Comparison of ENCODE assay signal across 10 cellular contexts in genomic region chr3:188000361-188000861, GRCh38.
DNase-seq lines count a peak whose midpoint lies in the region; ATAC-seq, FAIRE-seq and TF ChIP-seq lines count a peak whose summit lies in the region.
"Had no signal": no experiment of that assay in that cellular context is flagged by ENCODE, and none has a peak within 500 bp of the region (broad histone marks: within the 10 kb centered on the region; RNA-seq: fewer than 3 reads in every experiment).

No MANE protein-coding gene starts in this region.

- no peak overlapping the region for H4K5ac ChIP-seq in H1 (ENCODE audit: insufficient read length, low read depth, low read length)

- no peak overlapping the region for H2BK120ac ChIP-seq in H1 (replicated peaks; ENCODE audit: low read depth, low read length)

- H2AFZ ChIP-seq in H1 (ENCODE audit: low read length): no peak overlapping the region

- peaks cover 2% of the 10 kb centered on the region for H3K9me3 Mint-ChIP-seq in activated naive CD4-positive, alpha-beta T cell treated with anti-CD3 and anti-CD28 coated beads, Interleukin-2, amount 10 ng/mL, durations not matched to agents 7 days and 5 days

- no peaks in the 10 kb centered on the region for H3K79me2 ChIP-seq in H1 (ENCODE audit: control insufficient read depth in 1 of 2, insufficient read depth in 2 of 2, low read length in 2 of 2)

- peak overlapping the region; percentile 46 for H4K91ac ChIP-seq in H1 (replicated peaks; ENCODE audit: insufficient read length, low read length)

- no peak for FAIRE-seq in H1 (lab: Jason Lieb, UNC)

- H3K27ac ChIP-seq in H1 (ENCODE audit: low read depth, low read length) (no peak overlapping the region), transverse colon (peak overlapping the region in 3 of 4 donors; percentile 22 to 46 (median 24)), sigmoid colon (no peak overlapping the region)

- TF ChIP-seq CTCF in H1 (IDR thresholded peaks at IDR 0.05; ENCODE audit: control extremely low read depth in 1 of 3, insufficient read depth in 1 of 3, low read depth in 1 of 3, low read length in 3 of 3) (no peak), transverse colon (IDR thresholded peaks at IDR 0.05) (no peak), sigmoid colon (IDR thresholded peaks at IDR 0.05) (no peak)

- no peak overlapping the region for H3K14ac ChIP-seq in H1 (ENCODE audit: insufficient read length)

- H2BK15ac ChIP-seq in H1 (ENCODE audit: low read length): no peak overlapping the region

- TF ChIP-seq EP300 in H1 (IDR thresholded peaks at IDR 0.05; ENCODE audit: borderline replicate concordance in 1 of 2, low read depth in 2 of 2, low read length in 2 of 2) (no peak), transverse colon (IDR thresholded peaks at IDR 0.05; ENCODE audit: low read depth) (no peak), sigmoid colon (IDR thresholded peaks at IDR 0.05) (no peak)

- peak overlapping the region; percentile 74 for H3K4me3 Mint-ChIP-seq in activated naive CD4-positive, alpha-beta T cell treated with anti-CD3 and anti-CD28 coated beads, Interleukin-2, amount 10 ng/mL, durations not matched to agents 7 days and 5 days

- no peak overlapping the region for H3K23ac ChIP-seq in H1 (ENCODE audit: insufficient read length)

- H3K79me1 ChIP-seq in H1 (ENCODE audit: low read depth, low read length): no peaks in the 10 kb centered on the region

- no peaks in the 10 kb centered on the region for H3K27me3 ChIP-seq in H1 (replicated peaks in 1 of 4; ENCODE audit: control insufficient read depth in 3 of 4, extremely low read depth in 1 of 4, insufficient read depth in 3 of 4, low read length in 3 of 4)
- no peaks in the 10 kb centered on the region for H3K27me3 ChIP-seq in transverse colon
- H3K27me3 ChIP-seq in sigmoid colon: no peaks in the 10 kb centered on the region

- peaks cover 81% of the 10 kb centered on the region for H3K4me1 Mint-ChIP-seq in activated naive CD4-positive, alpha-beta T cell treated with anti-CD3 and anti-CD28 coated beads, Interleukin-2, amount 10 ng/mL, durations not matched to agents 7 days and 5 days

- no peaks in the 10 kb centered on the region for H4K20me1 ChIP-seq in H1 (replicated peaks in 1 of 2; ENCODE audit: control insufficient read depth in 1 of 2, insufficient read depth in 2 of 2, low read length in 2 of 2)

- peak overlapping the region; percentile 99 for H3K27ac Mint-ChIP-seq in activated naive CD4-positive, alpha-beta T cell treated with anti-CD3 and anti-CD28 coated beads, Interleukin-2, amount 10 ng/mL, durations not matched to agents 7 days and 5 days

- peak overlapping the region; percentile 40; the same call in 1 of the 2 replicates for H2BK20ac ChIP-seq in H1 (ENCODE audit: low read length)

- no peaks in the 10 kb centered on the region; a peak in 1 of 8 replicates for H3K36me3 ChIP-seq in H1 (ENCODE audit: control insufficient read depth in 2 of 4, insufficient read depth in 4 of 4, low read length in 3 of 4)
- no peaks in the 10 kb centered on the region for H3K36me3 ChIP-seq in transverse colon
- H3K36me3 ChIP-seq in sigmoid colon: no peaks in the 10 kb centered on the region

- H3K27me3 Mint-ChIP-seq in activated naive CD4-positive, alpha-beta T cell treated with anti-CD3 and anti-CD28 coated beads, Interleukin-2, amount 10 ng/mL, durations not matched to agents 7 days and 5 days: no peaks in the 10 kb centered on the region

- H3K4me2 ChIP-seq in H1 (ENCODE audit: insufficient read depth in 1 of 2, low read depth in 2 of 2, low read length in 2 of 2): no peak overlapping the region

- intact Hi-C loops in transverse colon (cut with DNase I; ENCODE audit: low total_unique reads) (no loop called here), sigmoid colon (cut with DNase I) (no loop called here)

- CTCF ChIA-PET in activated naive CD4-positive, alpha-beta T cell treated with anti-CD3 and anti-CD28 coated beads, Interleukin-2, amount 10 ng/mL, durations not matched to agents 7 days and 5 days (lab: Charles Lee): interaction anchor here (0.8 to 1.8 kb wide), 6 partner anchors 9 to 258 kb away, joined by 3 to 4 read pairs (median 3); partner anchors contain the start of gene BCL6
- CTCF ChIA-PET in H1 (lab: Charles Lee; ENCODE audit: partially characterized antibody): interaction anchor here (0.8 to 1.0 kb wide), 2 partner anchors 257 to 258 kb away, joined by 3 read pairs; no protein-coding TSS in a partner anchor

- H3K4me1 ChIP-seq in H1 (replicated peaks in 1 of 4; ENCODE audit: control insufficient read depth in 3 of 4, insufficient read depth in 4 of 4, low read length in 3 of 4): peaks cover 0 to 14% (median 3%) of the 10 kb centered on the region in 4 experiments; a peak in 3 of 7 replicates
- H3K4me1 ChIP-seq in transverse colon: peaks cover 4 to 39% (median 23%) of the 10 kb centered on the region in 4 donors
- no peaks in the 10 kb centered on the region for H3K4me1 ChIP-seq in sigmoid colon

- no peak overlapping the region for H2BK12ac ChIP-seq in H1 (ENCODE audit: low read depth, low read length)

- 0 out of 4 replicates have a peak, but pooled peaks of 1 of the 2 experiments have one; percentile 14 for TF ChIP-seq RAD21 in H1 (IDR thresholded peaks at IDR 0.05 in 1 of 2, conservative IDR thresholded peaks at IDR 0.05 in 1 of 2; ENCODE audit: low read depth in 2 of 2, low read length in 2 of 2)

- H4K8ac ChIP-seq in H1 (ENCODE audit: extremely low read depth, insufficient read depth, low read length): no peak overlapping the region

- H3K9me3 ChIP-seq in H1 (ENCODE audit: insufficient read depth in 2 of 2, low read depth in 1 of 2, low read length in 1 of 2) (no peaks in the 10 kb centered on the region), transverse colon (no peaks in the 10 kb centered on the region), sigmoid colon (no peaks in the 10 kb centered on the region)

- no peak overlapping the region for H2AK5ac ChIP-seq in H1 (ENCODE audit: low read depth, low read length)

- WGBS in H1 (ENCODE audit: extremely low coverage in 1 of 2, insufficient coverage in 1 of 2, insufficient read length in 1 of 2, insufficient replicate concordance in 2 of 2, low coverage in 1 of 2, low lambda C conversion rate in 2 of 2, missing lambda C conversion rate in 1 of 2), 2 experiments: 81% methylated on average over 5 of the region's 6 CpGs; no CpG with 5 or more reads in 1 of the 2 experiments
- 37 to 44% methylated on average over 5 to 6 of the region's 6 CpGs for WGBS in transverse colon (ENCODE audit: low coverage in 1 of 2), 2 donors
- WGBS in sigmoid colon, 2 donors: 15 to 40% methylated on average over 6 of the region's 6 CpGs

- H3K36me3 Mint-ChIP-seq in activated naive CD4-positive, alpha-beta T cell treated with anti-CD3 and anti-CD28 coated beads, Interleukin-2, amount 10 ng/mL, durations not matched to agents 7 days and 5 days: peaks cover 24% of the 10 kb centered on the region

- no peak overlapping the region for H3K4ac ChIP-seq in H1 (replicated peaks; ENCODE audit: insufficient read length, low read depth, low read length)

- TF ChIP-seq POLR2A in H1 (IDR thresholded peaks at IDR 0.05; ENCODE audit: control extremely low read depth in 1 of 2, low read depth in 2 of 2, low read length in 2 of 2): no peak
- TF ChIP-seq POLR2A in transverse colon (IDR thresholded peaks at IDR 0.05): no peak
- no peak for TF ChIP-seq POLR2A in sigmoid colon (IDR thresholded peaks at IDR 0.05)

- DNase-seq in activated naive CD4-positive, alpha-beta T cell treated with anti-CD3 and anti-CD28 coated beads, Interleukin-2, amount 10 ng/mL, durations not matched to agents 7 days and 5 days: peak; percentile 38
- no peak for DNase-seq in activated naive CD4-positive, alpha-beta T cell treated with anti-CD3 and anti-CD28 coated beads, Interleukin-2, amount 50 U/mL, for 16 hours
- DNase-seq in NCI-H510A treated with DMSO at 0.1 percent for 48 hours (lab: John Stamatoyannopoulos, UW): peak; percentile 74
- DNase-seq in H1 (ENCODE audit: low read depth in 1 of 2, low spot score in 2 of 2): no peak
- DNase-seq in transverse colon: peak; percentile 53
- no peak for DNase-seq in sigmoid colon
- no peak for DNase-seq in MV-4-11 (lab: John Stamatoyannopoulos, UW)
- DNase-seq: islet precursor cell, SIG-M5 had no signal

- no peak overlapping the region for H3K9ac ChIP-seq in H1 (replicated peaks in 1 of 4; ENCODE audit: extremely low read depth in 1 of 4, low read depth in 3 of 4, low read length in 3 of 4)

- H3K18ac ChIP-seq in H1 (ENCODE audit: extremely low read depth, low read length): peak overlapping the region; percentile 25; the same call in 1 of the 2 replicates

- no peak overlapping the region for H3K4me3 ChIP-seq in H1 (ENCODE audit: extremely low read depth in 1 of 4, insufficient read depth in 2 of 4, low read depth in 3 of 4, low read length in 4 of 4)
- H3K4me3 ChIP-seq in transverse colon: no peak overlapping the region
- H3K4me3 ChIP-seq in sigmoid colon: no peak overlapping the region

- ATAC-seq in HG03175 (IDR thresholded peaks at IDR 0.05; ENCODE audit: unreplicated experiment): no peak

- POLR2A ChIA-PET in H1 (lab: Charles Lee; ENCODE audit: partially characterized antibody): no interaction called here

- in situ Hi-C loops in transverse colon (cut with MboI; ENCODE audit: low pct_ligation_motif_present in 1 of 4, low pct_unique_long_range_greater_than_20kb in 1 of 4, low sequenced_read_pairs in 3 of 4): no loop called here

- H3K56ac ChIP-seq in H1 (replicated peaks; ENCODE audit: insufficient read length, low read depth, low read length): no peak overlapping the region

- no peak overlapping the region for H2BK5ac ChIP-seq in H1 (ENCODE audit: low read depth, low read length)

- no peaks in the 10 kb centered on the region for H3K23me2 ChIP-seq in H1 (ENCODE audit: low read depth, low read length)

TF ChIP-seq in H1, 55 proteins besides CTCF, POLR2A, EP300 and RAD21 (continues in another document):
- no peak for TF ChIP-seq SP2 (IDR thresholded peaks at IDR 0.05; ENCODE audit: low read length)
- TF ChIP-seq KDM4A (IDR thresholded peaks at IDR 0.05; ENCODE audit: low read depth, low read length, severe bottlenecking): no peak
- no peak for TF ChIP-seq CHD1 (IDR thresholded peaks at IDR 0.05; ENCODE audit: low read depth, low read length)
- TF ChIP-seq, protein P1, sequence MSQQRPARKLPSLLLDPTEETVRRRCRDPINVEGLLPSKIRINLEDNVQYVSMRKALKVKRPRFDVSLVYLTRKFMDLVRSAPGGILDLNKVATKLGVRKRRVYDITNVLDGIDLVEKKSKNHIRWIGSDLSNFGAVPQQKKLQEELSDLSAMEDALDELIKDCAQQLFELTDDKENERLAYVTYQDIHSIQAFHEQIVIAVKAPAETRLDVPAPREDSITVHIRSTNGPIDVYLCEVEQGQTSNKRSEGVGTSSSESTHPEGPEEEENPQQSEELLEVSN (IDR thresholded peaks at IDR 0.05): no peak
- no peak for TF ChIP-seq NANOG (IDR thresholded peaks at IDR 0.05; ENCODE audit: insufficient read depth, low read depth, low read length, poor library complexity, severe bottlenecking)
- TF ChIP-seq, protein P2, sequence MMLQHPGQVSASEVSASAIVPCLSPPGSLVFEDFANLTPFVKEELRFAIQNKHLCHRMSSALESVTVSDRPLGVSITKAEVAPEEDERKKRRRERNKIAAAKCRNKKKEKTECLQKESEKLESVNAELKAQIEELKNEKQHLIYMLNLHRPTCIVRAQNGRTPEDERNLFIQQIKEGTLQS (IDR thresholded peaks at IDR 0.05; ENCODE audit: insufficient read depth, low read depth, low read length): no peak
- no peak for TF ChIP-seq HDAC2 (IDR thresholded peaks at IDR 0.05; ENCODE audit: borderline replicate concordance in 1 of 2, low read depth in 2 of 2, low read length in 2 of 2)

Comparison
In these comparisons a context has a peak if more than half of its experiments do, and no peak if none do; other contexts are left out.
1. DNase-seq: peak in activated naive CD4-positive, alpha-beta T cell treated with anti-CD3 and anti-CD28 coated beads, Interleukin-2, amount 10 ng/mL, durations not matched to agents 7 days and 5 days (single experiment), NCI-H510A treated with DMSO at 0.1 percent for 48 hours (single experiment) and transverse colon (single experiment); none in activated naive CD4-positive, alpha-beta T cell treated with anti-CD3 and anti-CD28 coated beads, Interleukin-2, amount 50 U/mL, for 16 hours (single experiment), H1 (0 of 2), sigmoid colon (single experiment) and MV-4-11 (single experiment).
2. H3K27ac ChIP-seq: peak in transverse colon (3 of 4); none in H1 (single experiment) and sigmoid colon (0 of 4).